2 cellular contexts compared by ENCODE assay signal in the genomic region with DNA sequence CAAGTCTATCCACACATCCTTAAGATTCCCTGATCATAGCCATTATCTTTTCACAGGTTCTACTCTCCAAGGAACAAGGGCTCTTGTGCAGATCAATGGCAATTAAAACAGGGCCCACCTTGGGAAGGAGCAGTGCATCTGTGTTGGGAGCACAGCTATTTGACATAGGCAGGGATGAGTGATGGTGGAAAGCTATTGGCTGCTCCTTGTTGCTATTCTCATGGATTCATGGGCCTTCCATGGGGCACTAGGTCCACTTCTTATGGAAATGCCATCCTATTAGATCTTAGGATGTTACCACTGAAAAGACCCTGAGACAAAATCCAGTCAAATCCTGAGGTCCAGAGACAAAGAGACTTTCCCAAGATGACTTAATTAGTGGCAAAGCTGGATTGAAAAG.
TF ChIP-seq lines count a peak whose summit lies in the region.

No MANE protein-coding gene starts in this region.

TF ChIP-seq in WTC11, 78 proteins besides CTCF, POLR2A, EP300 and RAD21 (continued from another document):
- TF ChIP-seq NFATC4 (CRISPR knock-in tag; IDR thresholded peaks at IDR 0.05): no peak
- TF ChIP-seq ESRRA (CRISPR knock-in tag; IDR thresholded peaks at IDR 0.05; ENCODE audit: borderline replicate concordance): no peak
- TF ChIP-seq PRRX2 (CRISPR knock-in tag; IDR thresholded peaks at IDR 0.05): no peak

TF ChIP-seq in neural cell, 6 proteins besides CTCF, POLR2A, EP300 and RAD21 (continued from another document):
- TF ChIP-seq POLR2AphosphoS5 (IDR thresholded peaks at IDR 0.05): no peak
